In the genomic region with DNA sequence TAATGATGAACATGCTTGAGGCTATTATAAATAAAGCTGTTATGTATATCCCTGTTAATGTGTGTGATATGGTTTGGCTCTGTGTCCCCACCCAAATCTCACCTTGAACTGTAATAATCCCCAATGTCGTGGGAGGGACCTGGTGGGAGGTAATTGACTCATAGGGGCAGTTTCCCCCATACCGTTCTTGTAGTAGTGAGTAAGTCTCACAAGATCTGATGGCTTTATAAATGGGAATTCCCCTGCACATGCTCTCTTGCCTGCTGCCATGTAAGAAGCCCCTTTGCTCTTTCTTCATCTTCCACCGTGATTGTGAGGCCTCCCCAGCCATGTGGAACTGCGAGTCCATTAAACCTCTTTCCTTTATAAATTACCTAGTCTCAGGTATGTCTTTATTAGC, we compare ENCODE assay signal across 1 cellular context.
TF ChIP-seq lines count a peak whose summit lies in the region.

No MANE protein-coding gene starts in this region.

TF ChIP-seq in GM12878, 131 proteins besides CTCF, POLR2A, EP300 and RAD21:
- TF ChIP-seq JUNB (IDR thresholded peaks at IDR 0.05), result peak; percentile 44
- TF ChIP-seq RELA (IDR thresholded peaks at IDR 0.05; ENCODE audit: borderline replicate concordance, partially characterized antibody), result peak; percentile 65
- TF ChIP-seq BHLHE40 (IDR thresholded peaks at IDR 0.05; ENCODE audit: borderline replicate concordance in 1 of 2, low read depth in 2 of 2, low read length in 1 of 2), result peak in 1 of 2 experiments; percentile 51; a peak in 2 of 4 replicates
TF ChIP-seq in GM12878: peak in this region for 3; not testable (repeated sequence) for 128.
